Comparison of ENCODE assay signal across 8 cellular contexts in genomic region chr3:179148446-179149238, GRCh38. TPM values are rescaled to one million over a fixed set of nuclear protein-coding genes. Genes with fewer than 3 reads are reported as not detected.
DNase-seq lines count a peak whose midpoint lies in the region; ATAC-seq lines count a peak whose summit lies in the region.

No MANE protein-coding gene starts in this region.

- peak overlapping the region; percentile 89 for H2AFZ ChIP-seq in ACC112 (ENCODE audit: low read length, unreplicated experiment)

- ATAC-seq in GM18861 (IDR thresholded peaks at IDR 0.05; ENCODE audit: unreplicated experiment) (peak; percentile 15), HG03066 (IDR thresholded peaks at IDR 0.05; ENCODE audit: low read depth, unreplicated experiment) (peak; percentile 23)

- peak; percentile 58 for DNase-seq in NCI-H82 treated with DMSO at 0.1 percent for 48 hours (lab: John Stamatoyannopoulos, UW; ENCODE audit: unreplicated experiment)
- peak; percentile 47 for DNase-seq in activated T-cell treated with anti-CD3 and anti-CD28 coated beads for 1 hour (ENCODE audit: low read depth)
- DNase-seq in epithelial cell of prostate (ENCODE audit: low read depth, low spot score), result no peak
- peak; percentile 34 for DNase-seq in mucosa of gallbladder (ENCODE audit: low spot score)
- peak; percentile 37 for DNase-seq in stimulated activated CD8-positive, alpha-beta memory T cell treated with anti-CD3 and anti-CD28 coated beads, Interleukin-4, amount 100 ng/mL, for 24 hours (ENCODE audit: low read depth)

- no peaks in the 10 kb centered on the region for H3K36me3 ChIP-seq in ACC112 (ENCODE audit: insufficient read depth, low read length)

- peaks cover 51% of the 10 kb centered on the region for H3K79me2 ChIP-seq in ACC112 (ENCODE audit: control insufficient read depth, insufficient read depth, low read length, unreplicated experiment)

- H3K27me3 ChIP-seq in ACC112 (ENCODE audit: insufficient read depth, low read length), result no peaks in the 10 kb centered on the region

- peak overlapping the region; percentile 99 for H3K4me3 ChIP-seq in ACC112 (ENCODE audit: low read depth, low read length)

- H3K4me1 ChIP-seq in ACC112 (ENCODE audit: control insufficient read depth, insufficient read depth, low read length, unreplicated experiment), result peaks cover 16% of the 10 kb centered on the region

- H3K27ac ChIP-seq in ACC112 (ENCODE audit: low read depth, low read length), result peak overlapping the region; percentile 71
- H3K27ac ChIP-seq in epithelial cell of prostate, result peak overlapping the region; percentile 94

RNA-seq across cellular contexts. Expression of gene PIK3CA, which starts 0.5 kb away (rescaled TPM):
- 20.3 TPM for total RNA-seq in mucosa of gallbladder
